17 cellular contexts compared by ENCODE assay signal in genomic region chr6:74073429-74073828, GRCh38.
DNase-seq lines count a peak whose midpoint lies in the region; ATAC-seq and TF ChIP-seq lines count a peak whose summit lies in the region.
"Had no signal": no experiment of that assay in that cellular context is flagged by ENCODE, and none has a peak within 500 bp of the region (broad histone marks: within the 10 kb centered on the region; RNA-seq: fewer than 3 reads in every experiment).

No MANE protein-coding gene starts in this region.

- WGBS in mesenchymal stem cell, result 70% methylated on average over 1 of the region's 1 CpG

- no peak overlapping the region for H3K27ac ChIP-seq in mesenchymal stem cell (ENCODE audit: low read length, poor library complexity, severe bottlenecking)
- H3K27ac ChIP-seq: gastroesophageal sphincter, neutrophil, SK-N-MC, VCaP had no signal

- H3K4me2 ChIP-seq in mesenchymal stem cell (ENCODE audit: low read length, poor library complexity, severe bottlenecking), result no peak overlapping the region

- no peaks in the 10 kb centered on the region for H3K79me1 ChIP-seq in mesenchymal stem cell (replicated peaks; ENCODE audit: low read length, poor library complexity, severe bottlenecking)

- H4K91ac ChIP-seq in mesenchymal stem cell (ENCODE audit: low read length), result no peak overlapping the region

- no peaks in the 10 kb centered on the region for H3K27me3 ChIP-seq in mesenchymal stem cell (ENCODE audit: control insufficient read depth in 1 of 2, insufficient read depth in 1 of 2, low read length in 2 of 2)
- H3K27me3 ChIP-seq: gastroesophageal sphincter, neutrophil had no signal

- no peak overlapping the region for H4K8ac ChIP-seq in mesenchymal stem cell (ENCODE audit: low read length)

- no peak overlapping the region for H2BK12ac ChIP-seq in mesenchymal stem cell (ENCODE audit: low read length in 2 of 2)

- no peak overlapping the region for H2BK15ac ChIP-seq in mesenchymal stem cell (ENCODE audit: low read depth, poor library complexity, severe bottlenecking)

- H2AFZ ChIP-seq in mesenchymal stem cell (ENCODE audit: low read depth, low read length), result no peak overlapping the region

- H2BK5ac ChIP-seq in mesenchymal stem cell (ENCODE audit: low read depth, low read length, poor library complexity, severe bottlenecking), result no peak overlapping the region

- H2BK120ac ChIP-seq in mesenchymal stem cell (ENCODE audit: low read depth, low read length), result no peak overlapping the region

- H2AK5ac ChIP-seq in mesenchymal stem cell (ENCODE audit: low read length, severe bottlenecking), result no peak overlapping the region

- DNase-seq in AG20443 (ENCODE audit: low spot score), result peak; percentile 57
- peak; percentile 87 for DNase-seq in M059J (ENCODE audit: low read depth)
- peak; percentile 49 for DNase-seq in choroid plexus epithelial cell (ENCODE audit: low read depth)
- no peak for DNase-seq in mesenchymal stem cell
- no peak for DNase-seq in iPS-NIHi11 (ENCODE audit: low spot score)
- DNase-seq in activated CD4-positive, CD25-positive, alpha-beta regulatory T cell (lab: John Stamatoyannopoulos, UW), result no peak
- DNase-seq in NCI-H2196 treated with DMSO at 0.1 percent for 48 hours (lab: John Stamatoyannopoulos, UW; ENCODE audit: unreplicated experiment), result no peak
- DNase-seq: activated CD8-positive, alpha-beta memory T cell treated with anti-CD3 and anti-CD28 coated beads for 24 hours; activated effector memory CD4-positive, alpha-beta T cell treated with Interleukin-2 at 50 U/mL for 16 hours; NCI-H1092 treated with DMSO at 0.1 percent for 48 hours; NCI-H345; trophoblast cell had no signal

- peak overlapping the region in 1 of 2 experiments; percentile 21 for H3K4ac ChIP-seq in mesenchymal stem cell (ENCODE audit: low read depth in 1 of 2, low read length in 2 of 2)

- H3K4me3 ChIP-seq in choroid plexus epithelial cell (ENCODE audit: low read depth, low read length) (no peak overlapping the region), mesenchymal stem cell (ENCODE audit: insufficient read depth in 1 of 2, low read depth in 1 of 2, low read length in 2 of 2) (peak overlapping the region in 1 of 2 experiments; percentile 51)
- H3K4me3 ChIP-seq: gastroesophageal sphincter, SK-N-MC had no signal

- no peaks in the 10 kb centered on the region for H3K9me3 ChIP-seq in mesenchymal stem cell (ENCODE audit: control insufficient read depth, low read length)
- H3K9me3 ChIP-seq: gastroesophageal sphincter, neutrophil had no signal

- H3K18ac ChIP-seq in mesenchymal stem cell (ENCODE audit: low read depth in 1 of 2, low read length in 2 of 2), result peak overlapping the region; percentile 6 to 37

- H3K9ac ChIP-seq in mesenchymal stem cell (ENCODE audit: low read length), result peak overlapping the region; percentile 73

- H3K36me3 ChIP-seq in mesenchymal stem cell (ENCODE audit: control insufficient read depth in 1 of 2, insufficient read depth in 2 of 2, low read depth in 1 of 2, low read length in 2 of 2), result no peaks in the 10 kb centered on the region
- H3K36me3 ChIP-seq: gastroesophageal sphincter, neutrophil had no signal

- H3K14ac ChIP-seq in mesenchymal stem cell (ENCODE audit: low read length in 2 of 2), result no peak overlapping the region

- ATAC-seq in HG02970 (IDR thresholded peaks at IDR 0.05; ENCODE audit: low FRiP score, unreplicated experiment), result no peak
- ATAC-seq: gastroesophageal sphincter had no signal

- TF ChIP-seq CTCF in choroid plexus epithelial cell (conservative IDR thresholded peaks at IDR 0.05; ENCODE audit: low read depth, low read length), result no peak

- no peak overlapping the region for H3K23ac ChIP-seq in mesenchymal stem cell (ENCODE audit: low read length in 2 of 2)

- H3K4me1 ChIP-seq in mesenchymal stem cell (ENCODE audit: control insufficient read depth, insufficient read depth, low read depth, low read length), result no peaks in the 10 kb centered on the region

Comparison
In these comparisons a context has a peak if more than half of its experiments do, and no peak if none do; other contexts are left out.
1. DNase-seq: peak in AG20443 (single experiment), M059J (single experiment) and choroid plexus epithelial cell (single experiment); none in mesenchymal stem cell (single experiment), iPS-NIHi11 (single experiment), activated CD4-positive, CD25-positive, alpha-beta regulatory T cell (0 of 4) and NCI-H2196 treated with DMSO at 0.1 percent for 48 hours (single experiment).